9 cellular contexts compared by ENCODE assay signal in the genomic region with DNA sequence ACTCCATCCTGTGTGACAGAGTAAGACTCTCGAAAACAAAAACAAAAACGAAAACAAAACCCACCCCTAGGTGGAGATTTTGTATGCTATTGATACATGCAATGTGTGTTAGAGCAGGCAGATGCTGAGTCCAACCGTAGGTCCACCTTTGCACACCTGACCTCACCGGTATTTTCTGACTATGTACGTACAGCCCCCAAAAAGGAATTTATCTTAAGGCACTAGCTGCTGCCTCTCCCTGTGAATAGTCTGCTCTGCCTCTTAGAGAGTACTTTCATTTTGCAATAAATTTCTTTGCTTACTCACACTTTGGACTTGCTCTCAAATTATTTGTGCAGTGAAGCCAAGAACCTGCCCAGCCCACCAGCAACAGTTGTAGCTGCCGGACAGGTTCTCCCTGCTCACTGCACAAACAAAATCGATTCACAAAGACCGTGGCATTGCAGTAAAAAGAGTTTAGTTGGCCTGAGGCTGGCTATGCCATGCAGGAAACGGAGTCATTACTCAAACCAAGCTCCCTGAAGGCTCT. TPM values are rescaled to one million over a fixed set of nuclear protein-coding genes. Genes with fewer than 3 reads are reported as not detected.
DNase-seq lines count a peak whose midpoint lies in the region; FAIRE-seq and TF ChIP-seq lines count a peak whose summit lies in the region.
"Had no signal": no experiment of that assay in that cellular context is flagged by ENCODE, and none has a peak within 500 bp of the region (broad histone marks: within the 10 kb centered on the region; RNA-seq: fewer than 3 reads in every experiment).

No MANE protein-coding gene starts in this region.

- H3K4me1 ChIP-seq in stomach, result peaks cover 15 to 43% (median 34%) of the 10 kb centered on the region in 4 donors

- TF ChIP-seq CTCF in RWPE1 (conservative IDR thresholded peaks at IDR 0.05; ENCODE audit: low read depth) (no peak), stomach (IDR thresholded peaks at IDR 0.05) (no peak)

- CTCF ChIA-PET in RWPE1 (lab: Yijun Ruan, JAX), result interaction anchor here (0.6 to 1.0 kb wide), 3 partner anchors 52 to 211 kb away, joined by 3 to 5 read pairs (median 5); no protein-coding TSS in a partner anchor

- TF ChIP-seq POLR2A in GM12891 (IDR thresholded peaks at IDR 0.05; ENCODE audit: low read depth, low read length) (no peak), stomach (IDR thresholded peaks at IDR 0.05) (no peak)

- no peaks in the 10 kb centered on the region for H3K27me3 ChIP-seq in stomach

- H3K27ac ChIP-seq in RWPE1 (peak overlapping the region; percentile 81), stomach (peak overlapping the region; percentile 71 to 97 (median 82))

- FAIRE-seq in GM12891 (lab: Jason Lieb, UNC) (peak; percentile 38), GM19239 (lab: Jason Lieb, UNC) (no peak)
- FAIRE-seq: HTR-8/SVneo had no signal

- no peaks in the 10 kb centered on the region for H3K9me3 ChIP-seq in stomach

- DNase-seq in GM12891 (ENCODE audit: insufficient read length, low spot score) (no peak), RWPE1 (ENCODE audit: low spot score) (peak; percentile 56), islet precursor cell (peak; percentile 61), stomach (peak; percentile 85), superior temporal gyrus (ENCODE audit: extremely low spot score) (no peak), cerebellar nuclear complex (lab: John Stamatoyannopoulos, UW) (no peak), Kasumi-1 (lab: John Stamatoyannopoulos, UW) (no peak), GM19239 (ENCODE audit: insufficient read length, low spot score) (no peak)

- intact Hi-C loops in stomach (cut with DNase I; ENCODE audit: low total_unique reads), result no loop called here

- no peak for TF ChIP-seq EP300 in stomach (IDR thresholded peaks at IDR 0.05)

- H3K4me3 ChIP-seq in stomach, result peak overlapping the region; percentile 7 to 24 (median 22)

- POLR2A ChIA-PET in RWPE1 (lab: Yijun Ruan, JAX; ENCODE audit: low non-redundant PET), result interaction anchor here (0.7 kb wide), 1 partner anchor 253 kb away, joined by 3 read pairs; no protein-coding TSS in a partner anchor

- no peaks in the 10 kb centered on the region for H3K36me3 ChIP-seq in stomach

- WGBS in stomach, 5 donors, result 19 to 35% (median 25%) methylated on average over 9 of the region's 9 CpGs

TF ChIP-seq in GM12891, 5 proteins besides CTCF, POLR2A, EP300 and RAD21:
- TF ChIP-seq SPI1 (IDR thresholded peaks at IDR 0.05; ENCODE audit: low read depth, low read length) (no peak), PAX5 (IDR thresholded peaks at IDR 0.05; ENCODE audit: insufficient read depth, low read length, severe bottlenecking) (no peak), TAF1 (IDR thresholded peaks at IDR 0.05; ENCODE audit: low read depth, low read length) (no peak), POU2F2 (IDR thresholded peaks at IDR 0.05; ENCODE audit: low read depth, low read length) (no peak), POLR2AphosphoS5 (IDR thresholded peaks at IDR 0.05; ENCODE audit: low read depth, low read length) (no peak)

RNA-seq across cellular contexts. Expression of a gene that starts 8.2 kb away (rescaled TPM):
- polyA plus RNA-seq in GM12891 (2012; ENCODE audit: low read depth, missing spikeins), result 1.6 TPM
- 10 to 100 TPM in 2 of 5 donors, 1 to 10 TPM in 2, under 1 TPM in 1; 0.29 to 65.3 (median 6.5) TPM for total RNA-seq in stomach
- polyA plus RNA-seq in stomach, result 1 to 10 TPM; 2.0 to 2.4 (median 2.3) TPM

RNA-seq across cellular contexts. Expression of a gene that starts 24.3 kb away (rescaled TPM):
- polyA plus RNA-seq in GM12891 (2012; ENCODE audit: low read depth, missing spikeins), result 10.3 TPM
- 1 to 10 TPM in 2 of 5 donors, under 1 TPM in 2, not detected in 1; 0.73 to 7.0 (median 1.8) TPM for total RNA-seq in stomach
- 1 to 10 TPM in 2 of 3 donors, under 1 TPM in 1; 0.31 to 3.4 (median 2.7) TPM for polyA plus RNA-seq in stomach

RNA-seq across cellular contexts. Expression of a gene that starts 52.3 kb away (rescaled TPM):
- polyA plus RNA-seq in GM12891 (2012; ENCODE audit: low read depth, missing spikeins), result 1.9 TPM
- 10 to 100 TPM in 4 of 5 donors, under 1 TPM in 1; 0.89 to 42.0 (median 16.5) TPM for total RNA-seq in stomach
- 10 to 100 TPM in 1 of 3 donors, 1 to 10 TPM in 2; 7.4 to 11.2 (median 9.5) TPM for polyA plus RNA-seq in stomach

Comparison
In these comparisons a context has a peak if more than half of its experiments do, and no peak if none do; other contexts are left out.
1. DNase-seq: peak in RWPE1 (single experiment), islet precursor cell (single experiment) and stomach (single experiment); none in GM12891 (single experiment), superior temporal gyrus (single experiment), cerebellar nuclear complex (0 of 2), Kasumi-1 (0 of 2) and GM19239 (single experiment).